Comparison of ENCODE assay signal across 8 cellular contexts in genomic region chr10:15860692-15861201, GRCh38. TPM values are rescaled to one million over a fixed set of nuclear protein-coding genes. Genes with fewer than 3 reads are reported as not detected.
A peak's percentile ranks its signal among the peaks of the same experiment; 100 is the strongest.
DNase-seq lines count a peak whose midpoint lies in the region; ATAC-seq, FAIRE-seq and TF ChIP-seq lines count a peak whose summit lies in the region.

No MANE protein-coding gene starts in this region.

- peaks cover 5% of the 10 kb centered on the region for H3K9me3 Mint-ChIP-seq in stimulated activated naive CD8-positive, alpha-beta T cell treated with anti-CD3 and anti-CD28 coated beads, Interleukin-15, Interleukin-2, amounts not matched to agents 100 ng/mL and 50 ng/mL, for 24 hours

- H3K4me3 ChIP-seq in bronchial epithelial cell (ENCODE audit: low read depth, low read length) (peak overlapping the region; percentile 95), mucosa of descending colon (peak overlapping the region; percentile 57)

- intact Hi-C loops in mucosa of descending colon (cut with DNase I, micrococcal nuclease): no loop called here

- TF ChIP-seq CTCF in bronchial epithelial cell (IDR thresholded peaks at IDR 0.05; ENCODE audit: insufficient read depth, low read length, severe bottlenecking) (no peak), mucosa of descending colon (IDR thresholded peaks at IDR 0.05) (no peak)

- peaks cover 24% of the 10 kb centered on the region for H3K4me1 ChIP-seq in mucosa of descending colon (ENCODE audit: low read depth)

- peaks cover 29% of the 10 kb centered on the region for H3K27me3 Mint-ChIP-seq in stimulated activated naive CD8-positive, alpha-beta T cell treated with anti-CD3 and anti-CD28 coated beads, Interleukin-15, Interleukin-2, amounts not matched to agents 100 ng/mL and 50 ng/mL, for 24 hours

- no peaks in the 10 kb centered on the region for H3K36me3 ChIP-seq in bronchial epithelial cell (ENCODE audit: control insufficient read depth, insufficient read depth, low read length)
- no peaks in the 10 kb centered on the region for H3K36me3 ChIP-seq in mucosa of descending colon (ENCODE audit: low read depth)

- no peak for FAIRE-seq in bronchial epithelial cell (lab: Jason Lieb, UNC)
- no peak for FAIRE-seq in frontal cortex (lab: Jason Lieb, UNC)

- peak overlapping the region; percentile 92 for H3K27ac Mint-ChIP-seq in stimulated activated naive CD8-positive, alpha-beta T cell treated with anti-CD3 and anti-CD28 coated beads, Interleukin-15, Interleukin-2, amounts not matched to agents 100 ng/mL and 50 ng/mL, for 24 hours

- H3K4me1 Mint-ChIP-seq in stimulated activated naive CD8-positive, alpha-beta T cell treated with anti-CD3 and anti-CD28 coated beads, Interleukin-15, Interleukin-2, amounts not matched to agents 100 ng/mL and 50 ng/mL, for 24 hours (ENCODE audit: low read depth): peaks cover 35% of the 10 kb centered on the region

- H3K36me3 Mint-ChIP-seq in stimulated activated naive CD8-positive, alpha-beta T cell treated with anti-CD3 and anti-CD28 coated beads, Interleukin-15, Interleukin-2, amounts not matched to agents 100 ng/mL and 50 ng/mL, for 24 hours (ENCODE audit: low read depth): peaks cover 6% of the 10 kb centered on the region

- H3K27me3 ChIP-seq in bronchial epithelial cell (ENCODE audit: control insufficient read depth, insufficient read depth, low read length): no peaks in the 10 kb centered on the region

- no peak for DNase-seq in stimulated activated naive CD8-positive, alpha-beta T cell treated with anti-CD3 and anti-CD28 coated beads, Interleukin-15, Interleukin-2, amounts not matched to agents 100 U/mL and 50 U/mL, for 24 hours
- DNase-seq in bronchial epithelial cell (ENCODE audit: low read depth) (no peak), mucosa of descending colon (no peak), frontal cortex (ENCODE audit: low spot score in 2 of 2) (no peak), GOT3 (lab: John Stamatoyannopoulos, UW) (no peak)

- ATAC-seq in stimulated activated naive CD8-positive, alpha-beta T cell treated with anti-CD3 and anti-CD28 coated beads, Interleukin-15, Interleukin-2, amounts not matched to agents 100 U/mL and 50 U/mL, for 24 hours: no peak
- ATAC-seq in mucosa of descending colon: no peak
- ATAC-seq in HG02884 (IDR thresholded peaks at IDR 0.05; ENCODE audit: unreplicated experiment): no peak
- ATAC-seq in HG02642 (IDR thresholded peaks at IDR 0.05; ENCODE audit: poor library complexity, unreplicated experiment): no peak

- no peaks in the 10 kb centered on the region for H3K9me3 ChIP-seq in mucosa of descending colon

- peak overlapping the region; percentile 99 for H3K4me3 Mint-ChIP-seq in stimulated activated naive CD8-positive, alpha-beta T cell treated with anti-CD3 and anti-CD28 coated beads, Interleukin-15, Interleukin-2, amounts not matched to agents 100 ng/mL and 50 ng/mL, for 24 hours

RNA-seq across cellular contexts. Expression of gene MINDY3, which starts 0.4 kb away (rescaled TPM):
- 19.7 and 21.8 TPM in 2 replicates for total RNA-seq in bronchial epithelial cell
- total RNA-seq in mucosa of descending colon: 10 to 100 TPM; 20.2 to 36.4 (median 28.4) TPM
- total RNA-seq in frontal cortex: 136 TPM
